Comparison of ENCODE assay signal across 23 cellular contexts in the genomic region with DNA sequence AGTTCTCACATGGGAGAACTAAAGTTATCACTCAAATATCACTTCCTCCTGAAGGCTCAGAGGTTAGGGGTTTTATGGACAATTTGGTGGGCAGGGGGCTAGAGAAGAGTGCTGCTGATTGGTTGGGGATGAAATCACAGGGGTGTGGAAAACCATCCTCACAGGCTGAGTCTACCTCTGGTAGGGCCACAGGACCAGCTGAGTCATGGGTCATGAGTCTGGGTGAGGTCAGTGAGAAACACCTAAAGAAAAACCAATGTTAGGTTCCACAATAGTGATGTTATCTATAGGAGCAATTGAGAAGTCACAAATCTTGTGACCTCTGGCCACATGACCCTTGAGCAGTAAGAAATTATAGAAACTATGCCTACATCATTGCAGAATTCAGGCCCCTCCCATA.
"Had no signal": no experiment of that assay in that cellular context is flagged by ENCODE, and none has a peak within 500 bp of the region (broad histone marks: within the 10 kb centered on the region; RNA-seq: fewer than 3 reads in every experiment).

No MANE protein-coding gene starts in this region.

- H3K27ac ChIP-seq: brain microvascular endothelial cell, gastrocnemius medialis, heart right ventricle, pancreas, sigmoid colon had no signal

- ATAC-seq: effector memory CD8-positive, alpha-beta T cell; gastrocnemius medialis; heart right ventricle; left lobe of liver; naive thymus-derived CD8-positive, alpha-beta T cell; pancreas; stimulated activated memory B cell treated with anti-CD40 and anti-IgM and Interleukin-4, amounts not matched to agents 10 μg/mL and 1 μg/mL and 100 μg/mL, for 72 hours had no signal

- H3K4me2 ChIP-seq: SK-N-SH had no signal

- H3K9me3 Mint-ChIP-seq: activated T-cell treated with anti-CD3 and anti-CD28 coated beads, Interleukin-2, amount 50 U/mL, for 24 hours; stimulated activated memory B cell treated with anti-CD40 and anti-IgM and Interleukin-4, amounts not matched to agents 10 μg/mL and 1 μg/mL and 100 μg/mL, for 72 hours had no signal

- H3K36me3 ChIP-seq: brain microvascular endothelial cell, gastrocnemius medialis, heart right ventricle, pancreas, sigmoid colon, spleen had no signal

- H3K4me3 ChIP-seq: gastrocnemius medialis, heart right ventricle, pancreas, sigmoid colon, spleen had no signal

- DNase-seq: activated CD4-positive, alpha-beta T cell treated with anti-CD3 and anti-CD28 coated beads, Interleukin-2, amount 50 U/mL, for 4 hours; activated CD4-positive, CD25-positive, alpha-beta regulatory T cell treated with anti-CD3 and anti-CD28 coated beads, Interleukin-2, amount 50 U/mL, for 72 hours; activated gamma-delta T cell treated with Interleukin-2 at 50 U/mL for 16 hours; activated T-cell treated with anti-CD3 and anti-CD28 coated beads, Interleukin-2, amount 50 U/mL, for 24 hours; anterior cingulate cortex; brain microvascular endothelial cell; dermis blood vessel endothelial cell; effector memory CD8-positive, alpha-beta T cell; gastrocnemius medialis; heart right ventricle; naive thymus-derived CD8-positive, alpha-beta T cell; pancreas; sigmoid colon; SK-N-SH; spleen; stimulated activated CD4-positive, alpha-beta T cell treated with anti-CD3 and anti-CD28 coated beads, Interleukin-1b, Interleukin-23, amount 100 ng/mL, for 48 hours; substantia nigra; T-helper 1 cell; T1000; trophoblast cell had no signal

- H3K36me3 Mint-ChIP-seq: activated naive CD8-positive, alpha-beta T cell; naive thymus-derived CD8-positive, alpha-beta T cell; stimulated activated memory B cell treated with anti-CD40 and anti-IgM and Interleukin-4, amounts not matched to agents 10 μg/mL and 1 μg/mL and 100 μg/mL, for 72 hours had no signal

- H3K27me3 Mint-ChIP-seq: activated naive CD8-positive, alpha-beta T cell; activated T-cell treated with anti-CD3 and anti-CD28 coated beads, Interleukin-2, amount 50 U/mL, for 24 hours; effector memory CD8-positive, alpha-beta T cell; stimulated activated memory B cell treated with anti-CD40 and anti-IgM and Interleukin-4, amounts not matched to agents 10 μg/mL and 1 μg/mL and 100 μg/mL, for 72 hours had no signal

- H3K4me3 Mint-ChIP-seq: activated naive CD8-positive, alpha-beta T cell; activated T-cell treated with anti-CD3 and anti-CD28 coated beads, Interleukin-2, amount 50 U/mL, for 24 hours; effector memory CD8-positive, alpha-beta T cell; naive thymus-derived CD8-positive, alpha-beta T cell; stimulated activated memory B cell treated with anti-CD40 and anti-IgM and Interleukin-4, amounts not matched to agents 10 μg/mL and 1 μg/mL and 100 μg/mL, for 72 hours had no signal

- H3K9me2 ChIP-seq: SK-N-SH had no signal

- H3K4me1 ChIP-seq: gastrocnemius medialis, pancreas had no signal

- H3K9ac ChIP-seq: SK-N-SH had no signal

- H3K27me3 ChIP-seq: brain microvascular endothelial cell, gastrocnemius medialis, heart right ventricle, pancreas, sigmoid colon, spleen had no signal

- H3K27ac Mint-ChIP-seq: activated naive CD8-positive, alpha-beta T cell; activated T-cell treated with anti-CD3 and anti-CD28 coated beads, Interleukin-2, amount 50 U/mL, for 24 hours; naive thymus-derived CD8-positive, alpha-beta T cell; stimulated activated memory B cell treated with anti-CD40 and anti-IgM and Interleukin-4, amounts not matched to agents 10 μg/mL and 1 μg/mL and 100 μg/mL, for 72 hours had no signal

- H3K9me3 ChIP-seq: gastrocnemius medialis, heart right ventricle, pancreas, sigmoid colon, SK-N-SH, spleen had no signal
